8 cellular contexts compared by ENCODE assay signal in genomic region chr12:10214877-10215267, GRCh38. TPM values are rescaled to one million over a fixed set of nuclear protein-coding genes. Genes with fewer than 3 reads are reported as not detected.
DNase-seq lines count a peak whose midpoint lies in the region; ATAC-seq and TF ChIP-seq lines count a peak whose summit lies in the region.

No MANE protein-coding gene starts in this region.

- no peak for ATAC-seq in left lung
- ATAC-seq in HG03039 (IDR thresholded peaks at IDR 0.05; ENCODE audit: unreplicated experiment): no peak

- in situ Hi-C loops in brain microvascular endothelial cell (cut with HindIII; ENCODE audit: low pct_ligation_motif_present, low sequenced_read_pairs): no loop called here

- H3K4me3 Mint-ChIP-seq in activated T-cell treated with anti-CD3 and anti-CD28 coated beads, Interleukin-2, amount 50 U/mL, for 24 hours: peak overlapping the region; percentile 82

- H3K4me1 ChIP-seq in left lung (peaks cover 0 to 38% of the 10 kb centered on the region in 2 donors), tibial artery (peaks cover 0 to 49% (median 15%) of the 10 kb centered on the region in 4 donors)

- no peaks in the 10 kb centered on the region for H3K9me3 Mint-ChIP-seq in activated T-cell treated with anti-CD3 and anti-CD28 coated beads, Interleukin-2, amount 50 U/mL, for 24 hours

- peak overlapping the region; percentile 97 for H3K4me3 ChIP-seq in brain microvascular endothelial cell (ENCODE audit: low read depth, low read length)
- peak overlapping the region; percentile 73 to 82 for H3K4me3 ChIP-seq in left lung
- peak overlapping the region; percentile 93 for H3K4me3 ChIP-seq in tibial artery

- no peaks in the 10 kb centered on the region for H3K27me3 Mint-ChIP-seq in activated T-cell treated with anti-CD3 and anti-CD28 coated beads, Interleukin-2, amount 50 U/mL, for 24 hours

- DNase-seq in activated T-cell treated with anti-CD3 and anti-CD28 coated beads, Interleukin-2, amount 50 U/mL, for 24 hours: no peak
- DNase-seq in activated T-cell treated with anti-CD3 and anti-CD28 coated beads, Interleukin-2, amount 50 U/mL, for 1 hour: no peak
- DNase-seq in brain microvascular endothelial cell (no peak), left lung (no peak), tibial artery (no peak), NCI-H1417 (lab: John Stamatoyannopoulos, UW) (no peak), NCI-H146 (lab: John Stamatoyannopoulos, UW) (no peak)

- intact Hi-C loops in left lung (cut with DNase I): no loop called here
- intact Hi-C loops in tibial artery (cut with DNase I; ENCODE audit: low total_unique reads): loop anchor here (5.0 to 10.0 kb wide), 3 partner anchors 150 to 1520 kb away; partner anchors contain the start of genes RIMKLB and YBX3

- H3K27me3 ChIP-seq in brain microvascular endothelial cell (replicated peaks) (no peaks in the 10 kb centered on the region), left lung (no peaks in the 10 kb centered on the region), tibial artery (no peaks in the 10 kb centered on the region)

- TF ChIP-seq CTCF in brain microvascular endothelial cell (IDR thresholded peaks at IDR 0.05; ENCODE audit: low read depth, low read length, missing control alignments) (no peak), left lung (IDR thresholded peaks at IDR 0.05) (no peak), tibial artery (IDR thresholded peaks at IDR 0.05) (no peak)

- peaks cover 13% of the 10 kb centered on the region for H3K36me3 Mint-ChIP-seq in activated T-cell treated with anti-CD3 and anti-CD28 coated beads, Interleukin-2, amount 50 U/mL, for 24 hours (ENCODE audit: low read depth)

- H3K9me3 ChIP-seq in left lung (no peaks in the 10 kb centered on the region), tibial artery (no peaks in the 10 kb centered on the region)

- H3K4me1 Mint-ChIP-seq in activated T-cell treated with anti-CD3 and anti-CD28 coated beads, Interleukin-2, amount 50 U/mL, for 24 hours (ENCODE audit: low read depth): peaks cover 36% of the 10 kb centered on the region

- peak overlapping the region; percentile 59 for H3K27ac Mint-ChIP-seq in activated T-cell treated with anti-CD3 and anti-CD28 coated beads, Interleukin-2, amount 50 U/mL, for 24 hours

- H3K27ac ChIP-seq in brain microvascular endothelial cell (peak overlapping the region; percentile 99), left lung (peak overlapping the region; percentile 99), tibial artery (peak overlapping the region; percentile 100)

- H3K36me3 ChIP-seq in brain microvascular endothelial cell (replicated peaks): peaks cover 20% of the 10 kb centered on the region
- H3K36me3 ChIP-seq in left lung: peaks cover 0 to 21% of the 10 kb centered on the region in 2 donors
- peaks cover 21 to 23% (median 21%) of the 10 kb centered on the region in 3 donors for H3K36me3 ChIP-seq in tibial artery

RNA-seq across cellular contexts. Expression of gene GABARAPL1, which starts 2.2 kb away (rescaled TPM):
- total RNA-seq in left lung: 10 to 100 TPM; 49.0 to 68.4 TPM

RNA-seq across cellular contexts. Expression of gene TMEM52B, which starts 36.0 kb away (rescaled TPM):
- 1 to 10 TPM; 1.9 to 2.0 TPM for total RNA-seq in left lung

RNA-seq across cellular contexts. Expression of gene OLR1, which starts 42.9 kb away (rescaled TPM):
- 10 to 100 TPM; 52.2 to 63.6 TPM for total RNA-seq in left lung
